8 cellular contexts compared by ENCODE assay signal in the genomic region with DNA sequence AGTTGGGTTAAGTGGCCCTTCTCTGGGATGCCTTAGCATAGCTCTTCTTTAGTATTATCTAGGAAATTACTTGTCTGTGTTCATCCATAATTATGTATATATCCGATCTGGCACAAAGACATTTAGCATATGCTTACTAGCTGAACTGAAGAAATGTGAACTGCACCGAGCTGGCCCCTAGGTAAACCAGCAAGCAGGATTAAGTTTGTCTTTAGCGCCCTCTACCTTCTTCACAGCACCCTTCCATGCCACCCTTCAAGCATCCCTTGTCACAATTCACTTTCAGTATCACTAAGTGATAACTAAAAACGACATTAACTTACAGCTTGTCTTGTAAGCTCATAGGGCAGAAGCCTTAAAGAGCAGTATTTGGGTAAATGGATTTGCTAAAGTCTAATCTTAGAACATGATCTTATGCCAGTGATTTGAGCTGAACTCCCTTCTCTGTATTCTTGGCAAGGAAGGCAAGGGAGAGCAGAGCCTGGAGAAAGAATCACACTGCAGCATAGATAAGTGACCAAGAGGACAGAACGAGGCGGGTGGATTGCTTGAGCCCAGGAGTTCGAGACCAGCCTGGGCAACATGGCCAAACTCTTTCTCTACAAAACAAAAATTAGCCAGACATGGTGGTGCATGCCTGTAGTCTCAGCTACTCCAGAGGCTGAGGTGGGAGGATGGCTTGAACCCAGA. TPM values are rescaled to one million over a fixed set of nuclear protein-coding genes. Genes with fewer than 3 reads are reported as not detected.
A peak's percentile ranks its signal among the peaks of the same experiment; 100 is the strongest.
DNase-seq lines count a peak whose midpoint lies in the region; ATAC-seq and TF ChIP-seq lines count a peak whose summit lies in the region.

No MANE protein-coding gene starts in this region.

- H3K4me1 ChIP-seq in breast epithelium, result no peaks in the 10 kb centered on the region

- TF ChIP-seq CTCF in AG09309 (IDR thresholded peaks at IDR 0.05; ENCODE audit: control insufficient read depth, insufficient read depth, low read depth, low read length, missing control alignments), result peak; percentile 64
- peak; percentile 22 to 65 (median 61) for TF ChIP-seq CTCF in breast epithelium (IDR thresholded peaks at IDR 0.05)
- TF ChIP-seq CTCF in kidney epithelial cell (IDR thresholded peaks at IDR 0.05; ENCODE audit: insufficient read depth, low read length, poor library complexity, severe bottlenecking), result peak; percentile 66

- H3K27ac ChIP-seq in breast epithelium, result no peak overlapping the region

- H3K36me3 ChIP-seq in breast epithelium (peaks cover 7% of the 10 kb centered on the region), kidney epithelial cell (ENCODE audit: control insufficient read depth, insufficient read depth, low read length) (peaks cover 2% of the 10 kb centered on the region)

- ATAC-seq in GM18502 (IDR thresholded peaks at IDR 0.05; ENCODE audit: poor library complexity, unreplicated experiment) (peak; percentile 98), HG02840 (IDR thresholded peaks at IDR 0.05; ENCODE audit: low FRiP score, unreplicated experiment) (peak; percentile 89)

- no peak for TF ChIP-seq POLR2A in breast epithelium (IDR thresholded peaks at IDR 0.05)

- H3K27me3 ChIP-seq in breast epithelium, result no peaks in the 10 kb centered on the region
- no peaks in the 10 kb centered on the region for H3K27me3 ChIP-seq in kidney epithelial cell (ENCODE audit: control insufficient read depth, insufficient read depth, low read length)

- H3K4me3 ChIP-seq in AG09309 (ENCODE audit: control insufficient read depth, low read depth, low read length), result no peak overlapping the region
- no peak overlapping the region for H3K4me3 ChIP-seq in breast epithelium
- no peak overlapping the region for H3K4me3 ChIP-seq in kidney epithelial cell (ENCODE audit: low read depth, low read length)

- H3K9me3 ChIP-seq in breast epithelium, result no peaks in the 10 kb centered on the region

- intact Hi-C loops in breast epithelium (cut with DNase I; ENCODE audit: low total_unique reads), result loop anchor here (2.0 kb wide), 1 partner anchor 28 kb away; no protein-coding TSS in a partner anchor

- peak; percentile 32 for DNase-seq in AG09309 (ENCODE audit: low read depth)
- peak; percentile 43 for DNase-seq in NCI-H1436 (lab: John Stamatoyannopoulos, UW)
- DNase-seq in T-helper 1 cell, result peak in 3 of 5 donors; percentile 9 to 81 (median 20)
- no peak for DNase-seq in breast epithelium (ENCODE audit: low spot score in 2 of 2)
- peak; percentile 19 for DNase-seq in kidney epithelial cell (ENCODE audit: low read depth)
- DNase-seq in stimulated activated CD4-positive, alpha-beta T cell treated with anti-CD3 and anti-CD28 coated beads, TNF-alpha, amount 100 ng/mL, for 1 hour (ENCODE audit: low read depth in 3 of 3, low spot score in 1 of 3), result peak; percentile 3 to 4 (median 4)

RNA-seq across cellular contexts. Expression of gene HAL, which starts 2.6 kb away (rescaled TPM):
- 1 to 10 TPM in 1 of 3 donors, under 1 TPM in 2; 0.59 to 4.3 (median 0.98) TPM for total RNA-seq in breast epithelium
- total RNA-seq in kidney epithelial cell, result 0.21 TPM in 1 of 2 replicates, not detected in the other

RNA-seq across cellular contexts. Expression of gene LTA4H, which starts 36.6 kb away (rescaled TPM):
- total RNA-seq in breast epithelium (10 to 100 TPM; 66.5 to 94.5 (median 67.4) TPM), kidney epithelial cell (73.1 and 78.9 TPM in 2 replicates)

RNA-seq across cellular contexts. Expression of gene AMDHD1, which starts 55.6 kb away (rescaled TPM):
- total RNA-seq in breast epithelium (1 to 10 TPM in 2 of 3 donors, under 1 TPM in 1; 0.98 to 2.8 (median 1.3) TPM), kidney epithelial cell (0.41 and 0.67 TPM in 2 replicates)

RNA-seq across cellular contexts. Expression of gene CCDC38, which starts 56.3 kb away (rescaled TPM):
- under 1 TPM in 1 of 3 donors, not detected in 2; 0.73 TPM for total RNA-seq in breast epithelium
- 0.07 TPM in 1 of 2 replicates, not detected in the other for total RNA-seq in kidney epithelial cell

Comparison
In these comparisons a context has a peak if more than half of its experiments do, and no peak if none do; other contexts are left out.
1. DNase-seq: peak in AG09309 (single experiment), NCI-H1436 (single experiment), T-helper 1 cell (3 of 5), kidney epithelial cell (single experiment) and stimulated activated CD4-positive, alpha-beta T cell treated with anti-CD3 and anti-CD28 coated beads, TNF-alpha, amount 100 ng/mL, for 1 hour (3 of 3); none in breast epithelium (0 of 2).
2. Peak in every context shown above with its lines, with median percentiles within 50 percentile points of each other: CTCF ChIP-seq.